Comparison of ENCODE assay signal across 16 cellular contexts in the genomic region with DNA sequence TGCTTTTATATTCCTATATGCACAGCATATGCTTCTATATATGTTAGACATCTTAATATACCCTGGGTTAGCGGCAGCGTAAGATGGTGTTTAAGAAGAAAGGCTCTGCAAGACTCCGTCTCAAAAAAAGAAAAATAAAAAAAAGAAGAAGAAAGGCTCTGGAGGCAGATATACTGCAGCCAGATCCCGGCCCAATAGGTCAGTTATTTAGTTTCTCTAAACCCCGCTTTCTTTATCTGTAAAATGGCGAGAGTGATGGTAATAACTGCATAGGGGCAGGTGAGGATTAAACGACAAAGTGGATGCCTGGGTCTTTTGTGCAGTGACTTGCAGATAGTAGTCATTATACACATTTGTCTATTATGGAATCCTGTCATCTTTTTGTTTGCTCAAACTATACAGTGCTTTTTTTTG.
"Had no signal": no experiment of that assay in that cellular context is flagged by ENCODE, and none has a peak within 500 bp of the region (broad histone marks: within the 10 kb centered on the region; RNA-seq: fewer than 3 reads in every experiment).

No MANE protein-coding gene starts in this region.

- H3K27me3 Mint-ChIP-seq: activated naive CD4-positive, alpha-beta T cell treated with anti-CD3 and anti-CD28 coated beads, Interleukin-2, amount 50 U/mL, for 24 hours had no signal

- ATAC-seq: activated CD8-positive, alpha-beta T cell treated with anti-CD3 and anti-CD28 coated beads, Interleukin-2, amount 10 ng/mL, durations not matched to agents 7 days and 5 days; gastrocnemius medialis; heart right ventricle; left cardiac atrium; lower lobe of right lung had no signal

- H3K36me3 Mint-ChIP-seq: activated naive CD4-positive, alpha-beta T cell treated with anti-CD3 and anti-CD28 coated beads, Interleukin-2, amount 50 U/mL, for 24 hours had no signal

- H3K4me3 Mint-ChIP-seq: activated CD8-positive, alpha-beta T cell treated with anti-CD3 and anti-CD28 coated beads, Interleukin-2, amount 10 ng/mL, durations not matched to agents 7 days and 5 days; activated naive CD4-positive, alpha-beta T cell treated with anti-CD3 and anti-CD28 coated beads, Interleukin-2, amount 50 U/mL, for 24 hours had no signal

- H3K4me3 ChIP-seq: adrenal gland, gastrocnemius medialis, heart right ventricle, lower lobe of right lung, ovary, tibial nerve had no signal

- H3K27ac ChIP-seq: adrenal gland, gastrocnemius medialis, heart right ventricle, lower lobe of right lung, ovary, tibial nerve, VCaP had no signal

- H3K27me3 ChIP-seq: adrenal gland, gastrocnemius medialis, heart right ventricle, ovary, tibial nerve had no signal

- H3K4me1 ChIP-seq: adrenal gland, lower lobe of right lung, tibial nerve had no signal

- DNase-seq: activated CD4-positive, alpha-beta T cell treated with anti-CD3 and anti-CD28 coated beads for 4 hours; activated CD8-positive, alpha-beta memory T cell treated with anti-CD3 and anti-CD28 coated beads, Interleukin-2, amount 50 U/mL, for 4 hours; activated CD8-positive, alpha-beta T cell treated with anti-CD3 and anti-CD28 coated beads, Interleukin-2, amount 10 ng/mL, durations not matched to agents 7 days and 5 days; activated effector memory CD4-positive, alpha-beta T cell treated with anti-CD3 and anti-CD28 coated beads, Interleukin-2, amount 50 U/mL, for 16 hours; activated T-cell treated with anti-CD3 and anti-CD28 coated beads, Interleukin-2, amount 50 U/mL, for 48 hours; adrenal gland; gastrocnemius medialis; lower lobe of right lung; midbrain; ovary; stimulated activated naive CD4-positive, alpha-beta T cell had no signal

- H3K27ac Mint-ChIP-seq: activated CD8-positive, alpha-beta T cell treated with anti-CD3 and anti-CD28 coated beads, Interleukin-2, amount 10 ng/mL, durations not matched to agents 7 days and 5 days; activated naive CD4-positive, alpha-beta T cell treated with anti-CD3 and anti-CD28 coated beads, Interleukin-2, amount 50 U/mL, for 24 hours had no signal

- H3K9me3 ChIP-seq: adrenal gland, gastrocnemius medialis, lower lobe of right lung, ovary had no signal

- H3K36me3 ChIP-seq: adrenal gland, gastrocnemius medialis, heart right ventricle, lower lobe of right lung, ovary, tibial nerve had no signal

- H3K4me1 Mint-ChIP-seq: activated naive CD4-positive, alpha-beta T cell treated with anti-CD3 and anti-CD28 coated beads, Interleukin-2, amount 50 U/mL, for 24 hours had no signal
